8 cellular contexts compared by ENCODE assay signal in the genomic region with DNA sequence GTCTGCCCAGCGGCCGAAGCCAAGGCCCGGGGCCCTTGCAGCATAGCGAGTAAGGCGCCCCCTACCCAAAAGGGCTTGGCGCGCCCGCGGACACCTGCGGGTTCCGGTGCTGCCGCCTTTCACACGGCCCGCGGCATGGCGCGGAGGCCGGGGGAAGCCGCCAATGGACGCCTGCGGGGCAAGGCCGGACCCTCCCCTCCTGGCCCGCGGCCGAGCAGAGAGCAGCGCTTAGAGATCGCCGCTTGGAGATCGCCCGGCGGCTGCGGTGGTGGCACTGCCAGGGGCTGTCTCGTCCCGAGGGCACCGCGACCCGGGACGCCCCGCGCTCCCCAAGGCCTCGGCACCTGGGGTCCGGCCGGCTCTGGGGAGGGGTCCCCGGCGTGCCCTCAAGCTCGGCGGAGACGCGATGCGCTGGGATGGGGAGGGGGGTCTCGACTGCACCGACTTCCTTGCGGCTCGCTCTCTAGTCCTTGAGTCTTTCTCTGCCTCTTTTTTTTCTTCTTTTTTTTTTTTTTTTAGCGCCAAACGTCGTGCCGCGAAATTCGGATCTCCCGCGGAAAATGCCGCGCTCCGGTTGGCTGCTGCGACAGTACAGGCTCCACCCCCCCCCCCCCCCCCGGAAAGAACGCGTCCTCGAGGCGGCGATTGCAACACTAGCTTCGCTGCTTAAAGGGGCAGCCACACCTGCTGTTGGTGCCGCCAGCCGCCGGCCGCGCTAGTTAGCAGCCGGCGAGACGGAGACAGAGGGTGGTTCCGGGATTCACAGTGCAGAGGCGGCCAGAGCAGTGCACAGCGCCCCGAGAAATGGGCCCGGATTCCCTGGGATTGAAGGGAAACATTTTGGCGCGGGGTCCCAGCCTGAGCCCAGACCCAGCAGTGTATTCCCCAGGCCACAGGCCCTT. TPM values are rescaled to one million over a fixed set of nuclear protein-coding genes. Genes with fewer than 3 reads are reported as not detected.
DNase-seq lines count a peak whose midpoint lies in the region; ATAC-seq and TF ChIP-seq lines count a peak whose summit lies in the region.

A gene with protein sequence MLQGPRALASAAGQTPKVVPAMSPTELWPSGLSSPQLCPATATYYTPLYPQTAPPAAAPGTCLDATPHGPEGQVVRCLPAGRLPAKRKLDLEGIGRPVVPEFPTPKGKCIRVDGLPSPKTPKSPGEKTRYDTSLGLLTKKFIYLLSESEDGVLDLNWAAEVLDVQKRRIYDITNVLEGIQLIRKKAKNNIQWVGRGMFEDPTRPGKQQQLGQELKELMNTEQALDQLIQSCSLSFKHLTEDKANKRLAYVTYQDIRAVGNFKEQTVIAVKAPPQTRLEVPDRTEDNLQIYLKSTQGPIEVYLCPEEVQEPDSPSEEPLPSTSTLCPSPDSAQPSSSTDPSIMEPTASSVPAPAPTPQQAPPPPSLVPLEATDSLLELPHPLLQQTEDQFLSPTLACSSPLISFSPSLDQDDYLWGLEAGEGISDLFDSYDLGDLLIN (minus strand): TSS at position 484 of the 902 bp plus-strand sequence. CDS start 440 bp downstream, at position 44.

- H3K23ac ChIP-seq in neuronal stem cell (ENCODE audit: low read depth, low read length, poor library complexity) = no peak within 1 kb of the TSS

- peak within 1 kb of the TSS; percentile 93 for H3K4me2 ChIP-seq in neuronal stem cell (ENCODE audit: insufficient read depth, low read length, poor library complexity, severe bottlenecking)

- H3K36me3 ChIP-seq in MG63 (no peaks in the 10 kb centered on the region; the same call in 1 of the 2 replicates), neuronal stem cell (replicated peaks in 1 of 2; ENCODE audit: control insufficient read depth in 2 of 2, insufficient read depth in 2 of 2, low read length in 2 of 2) (peaks cover 0 to 11% of the 10 kb centered on the region in 2 donors), subcutaneous abdominal adipose tissue (ENCODE audit: control insufficient read depth in 5 of 5, insufficient read depth in 5 of 5, low read length in 5 of 5) (no peaks in the 10 kb centered on the region)

- H4K8ac ChIP-seq in neuronal stem cell (ENCODE audit: low read depth, low read length) = peak within 1 kb of the TSS; percentile 17

- H3K14ac ChIP-seq in neuronal stem cell (ENCODE audit: low read length) = peak within 1 kb of the TSS; percentile 60

- no peak within 1 kb of the TSS for H2BK12ac ChIP-seq in neuronal stem cell (ENCODE audit: low read length)

- WGBS in neuronal stem cell (ENCODE audit: extremely low coverage in 2 of 2, insufficient read length in 2 of 2, insufficient replicate concordance in 1 of 2), 2 donors = no CpG with 5 or more reads among the region's 88 CpGs

- H3K9ac ChIP-seq in neuronal stem cell (ENCODE audit: low read depth, low read length, poor library complexity) = peak within 1 kb of the TSS; percentile 90
- H3K9ac ChIP-seq in subcutaneous abdominal adipose tissue (ENCODE audit: low read length in 5 of 5) = peak within 1 kb of the TSS in 3 of 5 donors; percentile 1 to 42 (median 18)

- peak; percentile 97 for DNase-seq in COLO668 (lab: John Stamatoyannopoulos, UW; ENCODE audit: unreplicated experiment)
- DNase-seq in MG63 = peak; percentile 85
- peak; percentile 73 to 89 for DNase-seq in SHP77 (lab: John Stamatoyannopoulos, UW)
- peak; percentile 69 for DNase-seq in activated gamma-delta T cell (lab: John Stamatoyannopoulos, UW)
- DNase-seq in foreskin keratinocyte = peak; percentile 19 to 53
- peak; percentile 84 for DNase-seq in neuronal stem cell (ENCODE audit: low spot score)

- no peak within 1 kb of the TSS for H2AK5ac ChIP-seq in neuronal stem cell (ENCODE audit: low read depth, low read length)

- H3K27ac ChIP-seq in foreskin keratinocyte (peak within 1 kb of the TSS; percentile 71), neuronal stem cell (replicated peaks; ENCODE audit: low read length) (peak within 1 kb of the TSS; percentile 60), subcutaneous abdominal adipose tissue (ENCODE audit: low read depth, low read length) (no peak within 1 kb of the TSS)

- TF ChIP-seq CTCF in foreskin keratinocyte (conservative IDR thresholded peaks at IDR 0.05) = peak; percentile 31

- H4K91ac ChIP-seq in neuronal stem cell (ENCODE audit: low read depth, low read length, poor library complexity) = no peak within 1 kb of the TSS

- no peak within 1 kb of the TSS for H3K4ac ChIP-seq in neuronal stem cell (ENCODE audit: low read length)

- H2BK5ac ChIP-seq in neuronal stem cell (ENCODE audit: low read length) = peak within 1 kb of the TSS; percentile 62

- peaks cover 2% of the 10 kb centered on the region for H3K79me1 ChIP-seq in neuronal stem cell (ENCODE audit: low read depth, low read length)

- peak within 1 kb of the TSS; percentile 71 for H3K4me3 ChIP-seq in MG63
- H3K4me3 ChIP-seq in neuronal stem cell (ENCODE audit: low read length in 2 of 2) = peak within 1 kb of the TSS; percentile 81 to 87
- H3K4me3 ChIP-seq in subcutaneous abdominal adipose tissue (ENCODE audit: low read depth in 1 of 5, low read length in 5 of 5) = peak within 1 kb of the TSS; percentile 46 to 66 (median 52)

- H3K9me3 ChIP-seq in MG63 (no peaks in the 10 kb centered on the region), neuronal stem cell (replicated peaks in 1 of 2; ENCODE audit: control insufficient read depth in 2 of 2, insufficient read depth in 1 of 2, low read depth in 1 of 2, low read length in 2 of 2) (no peaks in the 10 kb centered on the region), subcutaneous abdominal adipose tissue (ENCODE audit: control insufficient read depth in 5 of 5, low read length in 5 of 5) (no peaks in the 10 kb centered on the region)

- peak within 1 kb of the TSS; percentile 94 for H3K18ac ChIP-seq in neuronal stem cell (ENCODE audit: low read length)

- H3K27me3 ChIP-seq in MG63 = no peaks in the 10 kb centered on the region
- peaks cover 19% of the 10 kb centered on the region for H3K27me3 ChIP-seq in foreskin keratinocyte
- H3K27me3 ChIP-seq in neuronal stem cell (ENCODE audit: control insufficient read depth in 3 of 3, insufficient read depth in 3 of 3, low read depth in 1 of 3, low read length in 3 of 3) = no peaks in the 10 kb centered on the region
- H3K27me3 ChIP-seq in subcutaneous abdominal adipose tissue (ENCODE audit: control insufficient read depth in 5 of 5, insufficient read depth in 4 of 5, low read length in 5 of 5) = peaks cover 0 to 16% (median 12%) of the 10 kb centered on the region in 5 donors

- ATAC-seq in GM21381 (IDR thresholded peaks at IDR 0.05; ENCODE audit: unreplicated experiment) (peak; percentile 45), foreskin keratinocyte (peak; percentile 53)

- H2AFZ ChIP-seq in neuronal stem cell (ENCODE audit: low read length) = peak within 1 kb of the TSS; percentile 86

- H2BK120ac ChIP-seq in neuronal stem cell (ENCODE audit: low read depth, low read length) = peak within 1 kb of the TSS; percentile 75

- peak within 1 kb of the TSS; percentile 42 for H2BK15ac ChIP-seq in neuronal stem cell (ENCODE audit: low read length)

- H3K4me1 ChIP-seq in foreskin keratinocyte = peaks cover 3% of the 10 kb centered on the region
- peaks cover 19 to 29% of the 10 kb centered on the region in 2 donors for H3K4me1 ChIP-seq in neuronal stem cell (ENCODE audit: control insufficient read depth in 2 of 2, insufficient read depth in 1 of 2, low read depth in 1 of 2, low read length in 2 of 2)
- H3K4me1 ChIP-seq in subcutaneous abdominal adipose tissue (ENCODE audit: control insufficient read depth in 5 of 5, insufficient read depth in 5 of 5, low read length in 5 of 5) = peaks cover 0 to 46% (median 32%) of the 10 kb centered on the region in 5 donors

RNA-seq across cellular contexts. Expression of the gene that starts here (rescaled TPM):
- total RNA-seq in MG63 (2014; rRNA removed; shearing (Covaris generic); ENCODE audit: low replicate concordance) = 4.3 and 6.9 TPM in 2 replicates
- 0.95 and 1.2 TPM in 2 replicates for total RNA-seq in foreskin keratinocyte
- polyA plus RNA-seq in foreskin keratinocyte = 0.37 and 0.45 TPM in 2 replicates
- 3.8 TPM for polyA plus RNA-seq in neuronal stem cell (2013, experiment 1 of 2)
- 4.4 TPM for polyA plus RNA-seq in neuronal stem cell (2013, experiment 2 of 2)

Comparison
In these comparisons a context has a peak if more than half of its experiments do, and no peak if none do; other contexts are left out.
1. DNase-seq: peak in every context shown above with its lines; median percentile 97 in COLO668; 85 in MG63; 84 in neuronal stem cell; 81 in SHP77; 69 in activated gamma-delta T cell; 36 in foreskin keratinocyte.